25 cellular contexts compared by ENCODE assay signal in the genomic region with DNA sequence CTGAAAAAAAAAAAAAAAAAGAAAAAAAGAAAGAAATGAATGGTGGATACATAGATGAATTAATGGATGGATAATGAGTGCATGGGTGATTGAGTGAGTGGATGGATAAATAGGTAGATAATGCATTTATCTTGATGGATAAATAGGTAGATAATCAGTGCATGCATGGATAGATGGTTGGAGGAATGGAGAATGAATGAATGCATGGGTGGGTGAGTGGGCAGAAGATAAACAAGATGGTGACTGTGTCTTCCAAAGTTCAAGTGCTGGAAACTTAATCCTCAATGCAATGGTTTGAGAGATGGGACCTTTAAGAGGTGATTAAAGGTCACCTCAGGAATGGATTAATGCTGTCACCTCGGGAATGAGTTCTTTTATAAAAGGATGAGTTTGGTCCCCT. TPM values are rescaled to one million over a fixed set of nuclear protein-coding genes. Genes with fewer than 3 reads are reported as not detected.
"Had no signal": no experiment of that assay in that cellular context is flagged by ENCODE, and none has a peak within 500 bp of the region (broad histone marks: within the 10 kb centered on the region; RNA-seq: fewer than 3 reads in every experiment).

No MANE protein-coding gene starts in this region.

- H3K4me3 Mint-ChIP-seq: dendritic cell treated with granulocyte-macrophage colony-stimulating factor and Interleukin-4, amounts not matched to agents 40 ng/mL and 50 ng/mL, for 4 days; effector memory CD8-positive, alpha-beta T cell; endodermal cell; mesothelial cell of epicardium had no signal

- H3K27me3 ChIP-seq: colonic mucosa, esophagus squamous epithelium, gastrocnemius medialis, heart left ventricle, left lung had no signal

- H3K36me3 ChIP-seq: colonic mucosa, esophagus squamous epithelium, gastrocnemius medialis, heart left ventricle, left lung, lower lobe of right lung had no signal

- H3K9me3 ChIP-seq: colonic mucosa, esophagus squamous epithelium, gastrocnemius medialis, heart left ventricle, left lung, lower lobe of right lung, mucosa of descending colon had no signal

- H3K4me3 ChIP-seq: colonic mucosa, esophagus squamous epithelium, gastrocnemius medialis, heart left ventricle, left lung, lower lobe of right lung, mucosa of descending colon had no signal

- DNase-seq: cerebellar nuclear complex; colonic mucosa; cortex of kidney; effector CD8-positive, alpha-beta T cell; effector memory CD8-positive, alpha-beta T cell; endodermal cell; erythroblast; esophagus squamous epithelium; foreskin fibroblast; foreskin melanocyte; gastrocnemius medialis; heart left ventricle; hippocampal formation; left cardiac atrium; left lung; left ventricle myocardium superior; lower lobe of right lung; mesenchymal stem cell; mucosa of descending colon had no signal

- H3K4me1 ChIP-seq: gastrocnemius medialis had no signal

- H3K27me3 Mint-ChIP-seq: effector memory CD8-positive, alpha-beta T cell had no signal

- H3K36me3 Mint-ChIP-seq: mesothelial cell of epicardium had no signal

- H3K27ac ChIP-seq: colonic mucosa, epithelial cell of prostate, esophagus squamous epithelium, gastrocnemius medialis, heart left ventricle, left lung, lower lobe of right lung had no signal

- H3K27ac Mint-ChIP-seq: dendritic cell treated with granulocyte-macrophage colony-stimulating factor and Interleukin-4, amounts not matched to agents 40 ng/mL and 50 ng/mL, for 4 days; effector memory CD8-positive, alpha-beta T cell; endodermal cell; mesothelial cell of epicardium had no signal

- H3K9me3 Mint-ChIP-seq: dendritic cell treated with granulocyte-macrophage colony-stimulating factor and Interleukin-4, amounts not matched to agents 40 ng/mL and 50 ng/mL, for 4 days; effector memory CD8-positive, alpha-beta T cell; endodermal cell had no signal

RNA-seq across cellular contexts. Expression of gene MFAP4, which starts 17.3 kb away (rescaled TPM):
- total RNA-seq: dermis microvascular lymphatic vessel endothelial cell, glomerular endothelial cell had no signal
- polyA plus RNA-seq: keratinocyte had no signal
